In the genomic region with DNA sequence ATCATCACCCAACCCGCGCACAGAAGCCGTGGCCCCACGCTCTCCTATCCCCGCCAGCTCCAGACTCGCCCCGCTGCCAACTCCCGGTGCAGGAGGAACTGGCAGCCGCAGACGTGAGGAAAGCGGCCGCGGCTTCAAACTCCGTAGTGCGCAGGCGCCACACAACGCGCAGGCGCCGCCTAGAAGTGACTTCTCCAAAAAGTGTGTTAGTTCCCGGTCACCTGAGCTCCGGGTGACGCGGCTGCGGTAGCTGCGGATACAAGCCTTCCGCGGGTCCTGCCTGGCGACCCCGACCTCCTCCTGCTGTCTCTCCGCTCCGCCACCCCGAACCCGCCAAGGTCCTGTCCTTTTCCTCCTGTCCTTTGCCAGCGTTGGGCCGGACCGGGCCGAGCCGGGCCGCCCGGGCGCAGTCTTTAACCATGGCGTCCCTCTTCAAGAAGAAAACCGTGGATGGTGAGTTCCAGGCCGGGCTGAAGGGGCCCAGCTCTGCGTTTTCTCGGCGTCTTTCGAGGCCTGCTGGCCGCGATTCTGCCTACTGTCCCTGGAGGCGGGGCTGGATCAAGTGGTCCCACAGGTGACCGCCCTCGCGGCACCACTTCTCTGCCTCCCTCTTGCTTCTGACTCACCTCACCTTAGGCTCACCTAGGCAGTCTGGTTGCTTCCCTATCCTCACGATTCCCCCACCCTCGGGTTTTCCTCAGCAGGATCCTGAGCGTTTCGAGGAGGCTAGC, we compare ENCODE assay signal across 8 cellular contexts. TPM values are rescaled to one million over a fixed set of nuclear protein-coding genes. Genes with fewer than 3 reads are reported as not detected.
DNase-seq lines count a peak whose midpoint lies in the region; ATAC-seq and TF ChIP-seq lines count a peak whose summit lies in the region.

A gene with protein sequence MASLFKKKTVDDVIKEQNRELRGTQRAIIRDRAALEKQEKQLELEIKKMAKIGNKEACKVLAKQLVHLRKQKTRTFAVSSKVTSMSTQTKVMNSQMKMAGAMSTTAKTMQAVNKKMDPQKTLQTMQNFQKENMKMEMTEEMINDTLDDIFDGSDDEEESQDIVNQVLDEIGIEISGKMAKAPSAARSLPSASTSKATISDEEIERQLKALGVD (plus strand): TSS at position 206 of the 731 bp plus-strand sequence. CDS start 214 bp downstream, at position 420.

- no peaks in the 10 kb centered on the region for H3K27me3 ChIP-seq in HAP-1 (ENCODE audit: low read depth)
- H3K27me3 ChIP-seq in MG63: no peaks in the 10 kb centered on the region

- in situ Hi-C loops in G401 (cut with HindIII; ENCODE audit: low sequenced_read_pairs) (no loop called here), HAP-1 (cut with MboI; ENCODE audit: low sequenced_read_pairs) (no loop called here)

- no peak for TF ChIP-seq CTCF in fibroblast of pulmonary artery (IDR thresholded peaks at IDR 0.05; ENCODE audit: low read length, missing control alignments)

- H3K4me3 ChIP-seq in HAP-1 (peak within 1 kb of the TSS; percentile 90), MG63 (peak within 1 kb of the TSS; percentile 88), fibroblast of pulmonary artery (replicated peaks; ENCODE audit: low read depth, low read length) (peak within 1 kb of the TSS; percentile 95)

- H3K36me3 ChIP-seq in HAP-1 (replicated peaks) (no peaks in the 10 kb centered on the region; the same call in 1 of the 2 replicates), MG63 (no peaks in the 10 kb centered on the region; the same call in 1 of the 2 replicates)

- ATAC-seq in natural killer cell treated with Interleukin-12 subunit alpha and Interleukin-12 subunit beta and Interleukin-15 and Interleukin-18, amount 100 ng/mL, for 72 hours: peak; percentile 96

- H3K27me3 Mint-ChIP-seq in natural killer cell treated with Interleukin-12 subunit alpha and Interleukin-12 subunit beta and Interleukin-15 and Interleukin-18, amount 100 ng/mL, for 72 hours: peaks cover 6 to 9% of the 10 kb centered on the region in 2 donors

- no peaks in the 10 kb centered on the region for H3K9me3 ChIP-seq in HAP-1
- no peaks in the 10 kb centered on the region for H3K9me3 ChIP-seq in MG63

- DNase-seq in G401 (ENCODE audit: low spot score) (peak; percentile 92), HAP-1 (ENCODE audit: low spot score in 2 of 2) (peak; percentile 86 to 93), MG63 (peak; percentile 85), SHP77 (lab: John Stamatoyannopoulos, UW) (peak; percentile 80 to 84), fibroblast of pulmonary artery (ENCODE audit: low read depth) (peak; percentile 94)
- peak; percentile 89 for DNase-seq in activated effector memory CD4-positive, alpha-beta T cell treated with Interleukin-2 at 50 U/mL for 16 hours
- peak; percentile 92 for DNase-seq in natural killer cell treated with Interleukin-12 subunit alpha and Interleukin-12 subunit beta and Interleukin-15 and Interleukin-18, amount 100 ng/mL, for 72 hours (ENCODE audit: low spot score)
- peak; percentile 84 for DNase-seq in stimulated activated naive CD4-positive, alpha-beta T cell treated with Interleukin-2 at 50 U/mL for 16 hours (lab: John Stamatoyannopoulos, UW)

- H3K4me3 Mint-ChIP-seq in natural killer cell treated with Interleukin-12 subunit alpha and Interleukin-12 subunit beta and Interleukin-15 and Interleukin-18, amount 100 ng/mL, for 72 hours: peak within 1 kb of the TSS; percentile 98

- H3K4me1 Mint-ChIP-seq in natural killer cell treated with Interleukin-12 subunit alpha and Interleukin-12 subunit beta and Interleukin-15 and Interleukin-18, amount 100 ng/mL, for 72 hours (ENCODE audit: low read depth in 2 of 2): peaks cover 22 to 41% of the 10 kb centered on the region in 2 donors

- H3K27ac Mint-ChIP-seq in natural killer cell treated with Interleukin-12 subunit alpha and Interleukin-12 subunit beta and Interleukin-15 and Interleukin-18, amount 100 ng/mL, for 72 hours: peak within 1 kb of the TSS; percentile 91 to 98

- peaks cover 5% of the 10 kb centered on the region for H3K36me3 Mint-ChIP-seq in natural killer cell treated with Interleukin-12 subunit alpha and Interleukin-12 subunit beta and Interleukin-15 and Interleukin-18, amount 100 ng/mL, for 72 hours

- H3K9me3 Mint-ChIP-seq in natural killer cell treated with Interleukin-12 subunit alpha and Interleukin-12 subunit beta and Interleukin-15 and Interleukin-18, amount 100 ng/mL, for 72 hours: no peaks in the 10 kb centered on the region

- H3K4me1 ChIP-seq in HAP-1: peaks cover 7% of the 10 kb centered on the region

RNA-seq across cellular contexts. Expression of the gene that starts here (rescaled TPM):
- total RNA-seq in G401 (2014; rRNA removed; shearing (Covaris generic)): 37.3 and 51.5 TPM in 2 replicates
- total RNA-seq in MG63 (2014; rRNA removed; shearing (Covaris generic); ENCODE audit: low replicate concordance): 13.5 and 14.9 TPM in 2 replicates
- 10 to 100 TPM; 29.8 to 29.9 TPM for total RNA-seq in natural killer cell treated with Interleukin-12 subunit alpha and Interleukin-12 subunit beta and Interleukin-15 and Interleukin-18, amount 100 ng/mL, for 72 hours

Comparison
In these comparisons a context has a peak if more than half of its experiments do, and no peak if none do; other contexts are left out.
1. Peak in every context shown above with its lines: DNase-seq, ATAC-seq and H3K4me3 ChIP-seq.